ENCODE assay signal across 12 cellular contexts in the genomic region with DNA sequence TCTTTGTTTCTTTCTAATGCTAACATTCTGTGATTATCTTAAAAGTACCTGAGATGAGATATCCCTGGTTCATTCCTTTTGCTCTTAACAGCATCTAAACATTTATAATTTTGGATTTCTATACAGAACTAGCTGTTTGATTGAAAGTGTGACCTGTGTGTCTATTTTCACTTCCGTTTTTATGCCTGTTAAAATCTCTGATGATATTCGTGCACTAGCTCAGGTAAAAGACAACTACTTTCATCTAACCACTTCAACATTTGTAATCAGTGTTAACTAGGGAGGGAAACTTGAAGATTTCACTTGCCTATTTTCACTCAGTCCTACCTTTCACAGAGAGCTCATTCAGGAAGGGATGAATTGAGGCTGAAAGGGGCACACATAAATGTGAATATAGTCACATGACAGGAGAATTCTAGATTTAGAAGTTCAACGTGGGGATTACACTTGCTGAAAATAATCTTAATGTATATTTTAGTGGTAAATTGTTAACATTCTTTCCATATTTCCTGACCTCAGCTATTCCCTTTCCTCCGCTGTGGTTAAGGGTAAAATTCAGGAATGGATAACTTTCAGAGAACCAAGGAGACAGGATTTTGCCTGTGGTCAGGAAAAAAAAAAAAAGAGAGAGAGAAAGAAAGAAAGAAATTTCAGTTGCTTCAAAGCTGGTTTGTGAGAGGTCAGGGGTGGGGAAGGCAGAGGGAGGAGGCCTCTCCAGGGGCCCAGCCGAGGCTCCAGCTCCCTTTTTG.
DNase-seq lines count a peak whose midpoint lies in the region; ATAC-seq, FAIRE-seq and TF ChIP-seq lines count a peak whose summit lies in the region.
"Had no signal": no experiment of that assay in that cellular context is flagged by ENCODE, and none has a peak within 500 bp of the region (broad histone marks: within the 10 kb centered on the region; RNA-seq: fewer than 3 reads in every experiment).

No MANE protein-coding gene starts in this region.

- intact Hi-C loops in esophagus muscularis mucosa (cut with DNase I), result no loop called here
- intact Hi-C loops in prostate gland (cut with DNase I), result no loop called here
- intact Hi-C loops in kidney (cut with DNase I), result no loop called here

- H3K36me3 ChIP-seq in esophagus muscularis mucosa, result no peaks in the 10 kb centered on the region
- no peaks in the 10 kb centered on the region for H3K36me3 ChIP-seq in trophoblast cell (ENCODE audit: control insufficient read depth in 1 of 2, insufficient read depth in 2 of 2, low read length in 2 of 2)
- no peaks in the 10 kb centered on the region for H3K36me3 ChIP-seq in prostate gland
- H3K36me3 ChIP-seq in kidney (ENCODE audit: control insufficient read depth in 1 of 2, insufficient read depth in 2 of 2, low read length in 2 of 2), result no peaks in the 10 kb centered on the region

- H4K8ac ChIP-seq in trophoblast cell (ENCODE audit: low read depth, low read length), result no peak overlapping the region

- no peak for TF ChIP-seq POLR2A in esophagus muscularis mucosa (IDR thresholded peaks at IDR 0.05; ENCODE audit: low read depth)
- TF ChIP-seq POLR2A in prostate gland (IDR thresholded peaks at IDR 0.05), result no peak

- H3K27me3 ChIP-seq in esophagus muscularis mucosa, result no peaks in the 10 kb centered on the region
- H3K27me3 ChIP-seq in trophoblast cell (ENCODE audit: insufficient read depth, low read length), result no peaks in the 10 kb centered on the region
- H3K27me3 ChIP-seq in prostate gland (replicated peaks; ENCODE audit: insufficient read depth), result no peaks in the 10 kb centered on the region

- H2BK12ac ChIP-seq in trophoblast cell (ENCODE audit: low read length), result no peak overlapping the region

- TF ChIP-seq CTCF in esophagus muscularis mucosa (IDR thresholded peaks at IDR 0.05), result no peak
- TF ChIP-seq CTCF in prostate gland (IDR thresholded peaks at IDR 0.05), result no peak
- TF ChIP-seq CTCF in kidney (IDR thresholded peaks at IDR 0.05; ENCODE audit: borderline replicate concordance, extremely low read depth, insufficient read depth), result no peak

- H4K91ac ChIP-seq in trophoblast cell (ENCODE audit: low read depth, low read length), result no peak overlapping the region

- no peak overlapping the region for H4K12ac ChIP-seq in trophoblast cell (ENCODE audit: low read depth, low read length)

- peaks cover 13% of the 10 kb centered on the region for H3K79me1 ChIP-seq in trophoblast cell (ENCODE audit: low read length)

- H3K4ac ChIP-seq in trophoblast cell (ENCODE audit: low read depth, low read length), result no peak overlapping the region

- no peak overlapping the region for H3K9ac ChIP-seq in trophoblast cell (ENCODE audit: low read length)
- H3K9ac ChIP-seq in kidney (ENCODE audit: low read length in 2 of 2), result no peak overlapping the region

- no peak overlapping the region for H2BK120ac ChIP-seq in trophoblast cell (ENCODE audit: insufficient read depth, low read length, poor library complexity)

- DNase-seq in ELR (ENCODE audit: low read depth), result peak; percentile 94
- peak; percentile 16 for DNase-seq in NAMALWA (ENCODE audit: low spot score)
- DNase-seq in esophagus muscularis mucosa (ENCODE audit: extremely low spot score), result no peak
- no peak for DNase-seq in trophoblast cell
- no peak for DNase-seq in prostate gland (ENCODE audit: low spot score)
- DNase-seq in kidney, result no peak
- DNase-seq: DMS53; NCI-H1436 treated with DMSO at 0.1 percent for 48 hours; stimulated activated CD4-positive, alpha-beta T cell treated with anti-CD3 and anti-CD28 coated beads, Interleukin-4, amount 100 ng/mL, for 1 hour had no signal

- no peak overlapping the region for H3K14ac ChIP-seq in trophoblast cell (ENCODE audit: low read length)

- H3K18ac ChIP-seq in trophoblast cell (ENCODE audit: low read length), result no peak overlapping the region

- H2AFZ ChIP-seq in trophoblast cell (ENCODE audit: insufficient read depth, low read length, poor library complexity), result no peak overlapping the region

- TF ChIP-seq EP300 in esophagus muscularis mucosa (IDR thresholded peaks at IDR 0.05), result no peak

- no peak overlapping the region for H2AK5ac ChIP-seq in trophoblast cell (ENCODE audit: low read length)

- peak overlapping the region; percentile 49 to 65 (median 54) for H3K27ac ChIP-seq in esophagus muscularis mucosa (replicated peaks in 1 of 4)
- peak overlapping the region; percentile 67 for H3K27ac ChIP-seq in trophoblast cell (ENCODE audit: low read depth, low read length)
- no peak overlapping the region for H3K27ac ChIP-seq in prostate gland
- no peak overlapping the region for H3K27ac ChIP-seq in kidney (ENCODE audit: low read depth in 2 of 2, low read length in 2 of 2)

- no peak overlapping the region for H3K23ac ChIP-seq in trophoblast cell (ENCODE audit: low read length)

- H3K4me3 ChIP-seq in esophagus muscularis mucosa (no peak overlapping the region), trophoblast cell (ENCODE audit: low read depth, low read length) (no peak overlapping the region), prostate gland (no peak overlapping the region), kidney (ENCODE audit: low read length in 2 of 2) (no peak overlapping the region)

- ATAC-seq in activated CD4-positive, CD25-positive, alpha-beta regulatory T cell treated with anti-CD3 and anti-CD28 coated beads, Interleukin-2, amount 50 U/mL, for 24 hours, result no peak
- no peak for ATAC-seq in GM19397 (IDR thresholded peaks at IDR 0.05; ENCODE audit: unreplicated experiment)
- ATAC-seq: activated T-helper 17 cell treated with anti-CD3 and anti-CD28 coated beads, Interleukin-2, amount 50 U/mL, for 72 hours had no signal

- H3K4me2 ChIP-seq in trophoblast cell (ENCODE audit: low read length), result no peak overlapping the region

- H3K79me2 ChIP-seq in trophoblast cell (ENCODE audit: control insufficient read depth, insufficient read depth, low read length, poor library complexity), result no peaks in the 10 kb centered on the region

- H3K9me3 ChIP-seq in esophagus muscularis mucosa, result no peaks in the 10 kb centered on the region
- no peaks in the 10 kb centered on the region for H3K9me3 ChIP-seq in trophoblast cell (ENCODE audit: insufficient read depth, low read depth, low read length)
- no peaks in the 10 kb centered on the region for H3K9me3 ChIP-seq in prostate gland
- H3K9me3 ChIP-seq in kidney (ENCODE audit: control insufficient read depth in 1 of 2, low read length in 2 of 2), result no peaks in the 10 kb centered on the region

- no peak for FAIRE-seq in kidney (lab: Jason Lieb, UNC)

- H2BK5ac ChIP-seq in trophoblast cell (ENCODE audit: low read depth, low read length, poor library complexity), result no peak overlapping the region

- 48% methylated on average over 5 of the region's 5 CpGs for WGBS in esophagus muscularis mucosa
- no CpG with 5 or more reads among the region's 5 CpGs for WGBS in trophoblast cell (ENCODE audit: extremely low coverage, insufficient coverage, insufficient read length)
- WGBS in prostate gland, result 59% methylated on average over 5 of the region's 5 CpGs

- peaks cover 14 to 54% (median 49%) of the 10 kb centered on the region in 4 donors for H3K4me1 ChIP-seq in esophagus muscularis mucosa
- H3K4me1 ChIP-seq in trophoblast cell (ENCODE audit: control insufficient read depth in 1 of 2, insufficient read depth in 2 of 2, low read length in 2 of 2), result peaks cover 2 to 15% of the 10 kb centered on the region in 2 experiments
- H3K4me1 ChIP-seq in prostate gland (replicated peaks), result no peaks in the 10 kb centered on the region
- peaks cover 4 to 11% of the 10 kb centered on the region in 2 donors for H3K4me1 ChIP-seq in kidney (ENCODE audit: control insufficient read depth in 1 of 2, insufficient read depth in 1 of 2, low read depth in 1 of 2, low read length in 2 of 2)

Comparison
In these comparisons a context has a peak if more than half of its experiments do, and no peak if none do; other contexts are left out.
1. DNase-seq: peak in ELR (single experiment) and NAMALWA (single experiment); none in esophagus muscularis mucosa (single experiment), trophoblast cell (0 of 2), prostate gland (single experiment) and kidney (single experiment).
2. H3K27ac ChIP-seq: peak in esophagus muscularis mucosa (4 of 4) and trophoblast cell (single experiment); none in prostate gland (0 of 2) and kidney (0 of 2).